9 cellular contexts compared by ENCODE assay signal in genomic region chr11:85809881-85810280, GRCh38. TPM values are rescaled to one million over a fixed set of nuclear protein-coding genes. Genes with fewer than 3 reads are reported as not detected.
DNase-seq lines count a peak whose midpoint lies in the region; ATAC-seq and TF ChIP-seq lines count a peak whose summit lies in the region.
"Had no signal": no experiment of that assay in that cellular context is flagged by ENCODE, and none has a peak within 500 bp of the region (broad histone marks: within the 10 kb centered on the region; RNA-seq: fewer than 3 reads in every experiment).

No MANE protein-coding gene starts in this region.

- H3K9me3 ChIP-seq in HUES48 (ENCODE audit: control insufficient read depth, insufficient read depth, low read length) (no peaks in the 10 kb centered on the region), iPS-18c (ENCODE audit: control insufficient read depth, insufficient read depth, low read length) (no peaks in the 10 kb centered on the region)

- peak overlapping the region; percentile 23 to 57 for H3K27ac Mint-ChIP-seq in activated naive CD4-positive, alpha-beta T cell treated with anti-CD3 and anti-CD28 coated beads, Interleukin-2, amount 50 U/mL, for 72 hours
- H3K27ac Mint-ChIP-seq in stimulated activated effector memory CD8-positive, alpha-beta T cell treated with anti-CD3 and anti-CD28 coated beads, Interleukin-12 subunit alpha, Interleukin-12 subunit beta, amount 100 ng/mL, for 72 hours = peak overlapping the region; percentile 87

- peaks cover 12% of the 10 kb centered on the region for H3K4me1 ChIP-seq in HUES48 (ENCODE audit: control insufficient read depth, insufficient read depth, low read length)

- no peak overlapping the region for H3K27ac ChIP-seq in HUES48 (ENCODE audit: low read depth, low read length)

- H3K4me1 Mint-ChIP-seq in stimulated activated effector memory CD8-positive, alpha-beta T cell treated with anti-CD3 and anti-CD28 coated beads, Interleukin-12 subunit alpha, Interleukin-12 subunit beta, amount 100 ng/mL, for 72 hours = peaks cover 42% of the 10 kb centered on the region

- H3K36me3 Mint-ChIP-seq in activated naive CD4-positive, alpha-beta T cell treated with anti-CD3 and anti-CD28 coated beads, Interleukin-2, amount 50 U/mL, for 72 hours = no peaks in the 10 kb centered on the region
- H3K36me3 Mint-ChIP-seq in stimulated activated effector memory CD8-positive, alpha-beta T cell treated with anti-CD3 and anti-CD28 coated beads, Interleukin-12 subunit alpha, Interleukin-12 subunit beta, amount 100 ng/mL, for 72 hours = peaks cover 12% of the 10 kb centered on the region

- DNase-seq in AG10803 (ENCODE audit: low read depth) (no peak), T1000 (lab: John Stamatoyannopoulos, UW) (no peak), SHP77 (lab: John Stamatoyannopoulos, UW) (no peak)
- DNase-seq in activated naive CD4-positive, alpha-beta T cell treated with anti-CD3 and anti-CD28 coated beads, Interleukin-2, amount 50 U/mL, for 72 hours (ENCODE audit: low spot score in 2 of 2) = no peak
- peak in 1 of 2 donors; percentile 57 for DNase-seq in stimulated activated effector memory CD8-positive, alpha-beta T cell treated with anti-CD3 and anti-CD28 coated beads, Interleukin-12 subunit alpha, Interleukin-12 subunit beta, amount 100 ng/mL, for 72 hours (ENCODE audit: low spot score in 2 of 2)

- H3K9ac ChIP-seq in HUES48 (ENCODE audit: low read depth, low read length) = no peak overlapping the region

- TF ChIP-seq CTCF in AG10803 (conservative IDR thresholded peaks at IDR 0.05; ENCODE audit: low read length) = peak; percentile 43

- no peak for ATAC-seq in activated naive CD4-positive, alpha-beta T cell treated with anti-CD3 and anti-CD28 coated beads, Interleukin-2, amount 50 U/mL, for 72 hours
- peak; percentile 62 for ATAC-seq in stimulated activated effector memory CD8-positive, alpha-beta T cell treated with anti-CD3 and anti-CD28 coated beads, Interleukin-12 subunit alpha, Interleukin-12 subunit beta, amount 100 ng/mL, for 72 hours
- ATAC-seq in GM21515 (IDR thresholded peaks at IDR 0.05; ENCODE audit: unreplicated experiment) = no peak

- H3K4me3 Mint-ChIP-seq in stimulated activated effector memory CD8-positive, alpha-beta T cell treated with anti-CD3 and anti-CD28 coated beads, Interleukin-12 subunit alpha, Interleukin-12 subunit beta, amount 100 ng/mL, for 72 hours = peak overlapping the region; percentile 88

- H3K27me3 ChIP-seq in HUES48 (ENCODE audit: control insufficient read depth, insufficient read depth, low read length) = peaks cover 40% of the 10 kb centered on the region

- no peaks in the 10 kb centered on the region for H3K36me3 ChIP-seq in HUES48 (ENCODE audit: control insufficient read depth, insufficient read depth, low read length)

- no peaks in the 10 kb centered on the region for H3K9me3 Mint-ChIP-seq in activated naive CD4-positive, alpha-beta T cell treated with anti-CD3 and anti-CD28 coated beads, Interleukin-2, amount 50 U/mL, for 72 hours
- H3K9me3 Mint-ChIP-seq in stimulated activated effector memory CD8-positive, alpha-beta T cell treated with anti-CD3 and anti-CD28 coated beads, Interleukin-12 subunit alpha, Interleukin-12 subunit beta, amount 100 ng/mL, for 72 hours = no peaks in the 10 kb centered on the region

- H3K4me3 ChIP-seq in AG10803 (ENCODE audit: low read length) (peak overlapping the region; percentile 74), HUES48 (ENCODE audit: low read depth, low read length) (peak overlapping the region; percentile 86), iPS-18c (ENCODE audit: insufficient read depth, low read depth, low read length) (peak overlapping the region; percentile 61)

RNA-seq across cellular contexts. Expression of gene SYTL2, which starts 1.1 kb away (rescaled TPM):
- 1 to 10 TPM; 4.6 to 7.5 TPM for total RNA-seq in activated naive CD4-positive, alpha-beta T cell treated with anti-CD3 and anti-CD28 coated beads, Interleukin-2, amount 50 U/mL, for 72 hours

RNA-seq across cellular contexts. Expression of gene CCDC83, which starts 45.3 kb away (rescaled TPM):
- under 1 TPM in 1 of 2 donors, not detected in 1; 0.19 TPM for total RNA-seq in activated naive CD4-positive, alpha-beta T cell treated with anti-CD3 and anti-CD28 coated beads, Interleukin-2, amount 50 U/mL, for 72 hours
- total RNA-seq: dermis microvascular lymphatic vessel endothelial cell had no signal
